In genomic region chr1:212944209-212944901, GRCh38 we compare ENCODE assay signal across 18 cellular contexts. TPM values are rescaled to one million over a fixed set of nuclear protein-coding genes. Genes with fewer than 3 reads are reported as not detected.
A peak's percentile ranks its signal among the peaks of the same experiment; 100 is the strongest.
DNase-seq lines count a peak whose midpoint lies in the region; ATAC-seq and TF ChIP-seq lines count a peak whose summit lies in the region.
"Had no signal": no experiment of that assay in that cellular context is flagged by ENCODE, and none has a peak within 500 bp of the region (broad histone marks: within the 10 kb centered on the region; RNA-seq: fewer than 3 reads in every experiment).

No MANE protein-coding gene starts in this region.

- intact Hi-C loops in OCI-LY7 (cut with micrococcal nuclease; ENCODE audit: unreplicated experiment), result loop anchor here (2.0 kb wide), 1 partner anchor 150 kb away; no protein-coding TSS in a partner anchor

- no peaks in the 10 kb centered on the region for H3K27me3 ChIP-seq in DOHH2 (ENCODE audit: control insufficient read depth, low read length)
- no peaks in the 10 kb centered on the region for H3K27me3 ChIP-seq in SK-N-SH (ENCODE audit: insufficient read depth)
- H3K27me3 ChIP-seq: thyroid gland had no signal

- H4K20me1 ChIP-seq in DOHH2 (ENCODE audit: control insufficient read depth, insufficient read depth, low read depth, low read length) (no peaks in the 10 kb centered on the region), OCI-LY7 (ENCODE audit: insufficient read depth, low read length) (no peaks in the 10 kb centered on the region), SK-N-SH (ENCODE audit: insufficient read depth) (no peaks in the 10 kb centered on the region)

- H3K4me2 ChIP-seq in DOHH2 (ENCODE audit: low read length) (peak overlapping the region; percentile 86), OCI-LY7 (ENCODE audit: low read length) (peak overlapping the region; percentile 92), SK-N-SH (no peak overlapping the region)

- H3K27ac ChIP-seq in DOHH2 (ENCODE audit: low read depth, low read length) (peak overlapping the region; percentile 88), OCI-LY7 (ENCODE audit: low read depth, low read length, poor library complexity, severe bottlenecking) (peak overlapping the region; percentile 93), SK-N-SH (ENCODE audit: low read depth in 2 of 2, low read length in 1 of 2) (no peak overlapping the region)
- H3K27ac ChIP-seq: epithelial cell of prostate, sigmoid colon, thyroid gland, WERI-Rb-1 had no signal

- POLR2A ChIA-PET in OCI-LY7 (lab: Charles Lee) (interaction anchor here (0.6 to 1.1 kb wide), 5 partner anchors 10 to 466 kb away, joined by 3 to 6 read pairs (median 3); no protein-coding TSS in a partner anchor), SK-N-SH (lab: Yijun Ruan, JAX) (no interaction called here)

- TF ChIP-seq EP300 in SK-N-SH (IDR thresholded peaks at IDR 0.05; ENCODE audit: borderline replicate concordance in 1 of 2, low read depth in 1 of 2, low read length in 1 of 2), result no peak

- H3K79me2 ChIP-seq in DOHH2 (ENCODE audit: control insufficient read depth, low read length) (no peaks in the 10 kb centered on the region), OCI-LY7 (ENCODE audit: insufficient read depth, low read depth, low read length) (no peaks in the 10 kb centered on the region), SK-N-SH (ENCODE audit: insufficient read depth) (no peaks in the 10 kb centered on the region)

- peak overlapping the region; percentile 66 for H3K4me3 ChIP-seq in DOHH2 (ENCODE audit: low read length)
- H3K4me3 ChIP-seq in OCI-LY7 (ENCODE audit: low read depth, low read length, poor library complexity, severe bottlenecking), result peak overlapping the region; percentile 24
- no peak overlapping the region for H3K4me3 ChIP-seq in SK-N-SH (ENCODE audit: low read depth in 2 of 2, low read length in 1 of 2)
- H3K4me3 ChIP-seq: sigmoid colon, thyroid gland had no signal

- CTCF ChIA-PET in OCI-LY7 (lab: Charles Lee; ENCODE audit: unreplicated experiment) (no interaction called here), SK-N-SH (lab: Yijun Ruan, JAX) (no interaction called here)

- DNase-seq in OCI-LY7 (ENCODE audit: low spot score) (peak; percentile 91), C1 segment of cervical spinal cord (lab: John Stamatoyannopoulos, UW) (no peak), progenitor cell of endocrine pancreas (ENCODE audit: low spot score, unreplicated experiment) (no peak), SK-N-SH (no peak)
- DNase-seq: activated CD8-positive, alpha-beta memory T cell treated with anti-CD3 and anti-CD28 coated beads, Interleukin-2, amount 10 ng/mL, durations not matched to agents 7 days and 5 days; HFFc6; mesendoderm; NCI-H1048; nucleus accumbens; sigmoid colon; stimulated activated CD4-positive, alpha-beta T cell treated with anti-CD3 and anti-CD28 coated beads, Interleukin-2, amount 100 ng/mL, for 48 hours; thyroid gland; WERI-Rb-1 had no signal

- H3K36me3 ChIP-seq in DOHH2 (ENCODE audit: control insufficient read depth, low read length), result no peaks in the 10 kb centered on the region
- H3K36me3 ChIP-seq in OCI-LY7 (ENCODE audit: insufficient read depth, low read length), result no peaks in the 10 kb centered on the region
- no peaks in the 10 kb centered on the region for H3K36me3 ChIP-seq in SK-N-SH (replicated peaks in 1 of 2; ENCODE audit: control insufficient read depth in 1 of 2, insufficient read depth in 2 of 2, low read length in 1 of 2)
- H3K36me3 ChIP-seq: sigmoid colon, thyroid gland, WERI-Rb-1 had no signal

- peaks cover 4% of the 10 kb centered on the region for H3K36me3 Mint-ChIP-seq in progenitor cell of endocrine pancreas (ENCODE audit: insufficient read depth)
- H3K36me3 Mint-ChIP-seq: activated CD8-positive, alpha-beta memory T cell treated with anti-CD3 and anti-CD28 coated beads, Interleukin-2, amount 10 ng/mL, durations not matched to agents 7 days and 5 days had no signal

- peaks cover 61% of the 10 kb centered on the region for H3K4me1 ChIP-seq in DOHH2 (ENCODE audit: control insufficient read depth, low read length)
- peaks cover 75% of the 10 kb centered on the region for H3K4me1 ChIP-seq in OCI-LY7 (ENCODE audit: insufficient read depth, low read length, poor library complexity, severe bottlenecking)
- no peaks in the 10 kb centered on the region for H3K4me1 ChIP-seq in SK-N-SH (ENCODE audit: control insufficient read depth in 1 of 2, insufficient read depth in 2 of 2, low read depth in 1 of 2, low read length in 1 of 2)
- H3K4me1 ChIP-seq: sigmoid colon, thyroid gland had no signal

- peaks cover 8% of the 10 kb centered on the region for H3K27me3 Mint-ChIP-seq in progenitor cell of endocrine pancreas

- no peak overlapping the region for H3K4me3 Mint-ChIP-seq in progenitor cell of endocrine pancreas (ENCODE audit: low read depth)
- H3K4me3 Mint-ChIP-seq: activated CD8-positive, alpha-beta memory T cell treated with anti-CD3 and anti-CD28 coated beads, Interleukin-2, amount 10 ng/mL, durations not matched to agents 7 days and 5 days; HFFc6 had no signal

- H3K4me1 Mint-ChIP-seq in progenitor cell of endocrine pancreas (ENCODE audit: low read depth), result no peaks in the 10 kb centered on the region
- H3K4me1 Mint-ChIP-seq: activated CD8-positive, alpha-beta memory T cell treated with anti-CD3 and anti-CD28 coated beads, Interleukin-2, amount 10 ng/mL, durations not matched to agents 7 days and 5 days had no signal

- H3K9me2 ChIP-seq in DOHH2 (replicated peaks; ENCODE audit: control insufficient read depth, low read length) (no peaks in the 10 kb centered on the region), OCI-LY7 (ENCODE audit: insufficient read depth, low read length) (no peaks in the 10 kb centered on the region), SK-N-SH (no peaks in the 10 kb centered on the region)

- H3F3A ChIP-seq in DOHH2 (ENCODE audit: control insufficient read depth, insufficient read depth) (peaks cover 34% of the 10 kb centered on the region), SK-N-SH (replicated peaks; ENCODE audit: insufficient read depth) (no peaks in the 10 kb centered on the region)

- peaks cover 18% of the 10 kb centered on the region for H3K9me3 Mint-ChIP-seq in progenitor cell of endocrine pancreas (ENCODE audit: low read depth)

- ATAC-seq in GM19351 (IDR thresholded peaks at IDR 0.05; ENCODE audit: unreplicated experiment), result peak; percentile 54
- ATAC-seq in HG02870 (IDR thresholded peaks at IDR 0.05; ENCODE audit: unreplicated experiment), result peak; percentile 57
- ATAC-seq in HG03039 (IDR thresholded peaks at IDR 0.05; ENCODE audit: unreplicated experiment), result no peak
- ATAC-seq: activated CD8-positive, alpha-beta memory T cell treated with anti-CD3 and anti-CD28 coated beads, Interleukin-2, amount 10 ng/mL, durations not matched to agents 7 days and 5 days had no signal

- H3K27ac Mint-ChIP-seq in progenitor cell of endocrine pancreas, result no peak overlapping the region
- H3K27ac Mint-ChIP-seq: activated CD8-positive, alpha-beta memory T cell treated with anti-CD3 and anti-CD28 coated beads, Interleukin-2, amount 10 ng/mL, durations not matched to agents 7 days and 5 days; HFFc6 had no signal

- no peaks in the 10 kb centered on the region for H3K9me3 ChIP-seq in DOHH2 (ENCODE audit: control insufficient read depth, insufficient read depth, low read length)
- H3K9me3 ChIP-seq in OCI-LY7 (ENCODE audit: low read length), result peaks cover 9% of the 10 kb centered on the region; the same call in 1 of the 2 replicates
- H3K9me3 ChIP-seq in SK-N-SH, result no peaks in the 10 kb centered on the region
- H3K9me3 ChIP-seq: thyroid gland had no signal

- H3K9ac ChIP-seq in SK-N-SH, result no peak overlapping the region

- TF ChIP-seq CTCF in DOHH2 (IDR thresholded peaks at IDR 0.05; ENCODE audit: low read depth, low read length, poor library complexity, severe bottlenecking), result no peak
- TF ChIP-seq CTCF in OCI-LY7 (conservative IDR thresholded peaks at IDR 0.05; ENCODE audit: low read length), result no peak
- no peak for TF ChIP-seq CTCF in progenitor cell of endocrine pancreas (IDR thresholded peaks at IDR 0.05; ENCODE audit: unreplicated experiment)
- TF ChIP-seq CTCF in SK-N-SH (IDR thresholded peaks at IDR 0.05), result no peak

- no TSS peak for BruUV-seq in OCI-LY7 (replicated peaks; lab: Mats Ljungman, UMichigan)

- WGBS in SK-N-SH (ENCODE audit: low lambda C conversion rate), result 78% methylated on average over 7 of the region's 7 CpGs

- TF ChIP-seq RAD21 in SK-N-SH (IDR thresholded peaks at IDR 0.05; ENCODE audit: low read length), result no peak

- H2AFZ ChIP-seq in OCI-LY7 (ENCODE audit: low read length) (peak overlapping the region; percentile 62), SK-N-SH (ENCODE audit: low read depth) (no peak overlapping the region)

TF ChIP-seq in SK-N-SH, 30 proteins besides CTCF, POLR2A, EP300 and RAD21 (continues in another document):
- TF ChIP-seq EZH2phosphoT487 (IDR thresholded peaks at IDR 0.05; ENCODE audit: borderline replicate concordance, low read depth), result no peak
- TF ChIP-seq JUND (IDR thresholded peaks at IDR 0.05), result no peak
- TF ChIP-seq USF2 (IDR thresholded peaks at IDR 0.05; ENCODE audit: borderline replicate concordance, low read depth, low read length), result no peak
- TF ChIP-seq USF1 (IDR thresholded peaks at IDR 0.05; ENCODE audit: borderline replicate concordance, low read depth), result no peak
- TF ChIP-seq RXRA (IDR thresholded peaks at IDR 0.05; ENCODE audit: borderline replicate concordance, low read depth), result no peak
- no peak for TF ChIP-seq MAX (IDR thresholded peaks at IDR 0.05; ENCODE audit: low read depth)

RNA-seq across cellular contexts. Expression of gene VASH2, which starts 6.0 kb away (rescaled TPM):
- 3.4 and 7.3 TPM in 2 replicates for total RNA-seq in OCI-LY7 (2014; rRNA removed; shearing (Covaris generic))
- 7.4 and 7.5 TPM in 2 replicates for total RNA-seq in OCI-LY7 (2022)
- total RNA-seq in progenitor cell of endocrine pancreas, result 15.8 and 17.8 TPM in 2 replicates
- 0.41 and 0.55 TPM in 2 replicates for polyA plus RNA-seq in SK-N-SH (2012; rRNA removed)
- polyA plus RNA-seq in SK-N-SH (2012; cell fraction: cytosol; rRNA removed), result 0.50 and 0.80 TPM in 2 replicates
- polyA plus RNA-seq in SK-N-SH (2012; cell fraction: nucleus; rRNA removed), result 0.69 and 1.2 TPM in 2 replicates

Comparison
In these comparisons a context has a peak if more than half of its experiments do, and no peak if none do; other contexts are left out.
1. H3K27ac ChIP-seq: peak in DOHH2 (single experiment) and OCI-LY7 (single experiment); none in SK-N-SH (0 of 2).
2. H3K4me3 ChIP-seq: peak in DOHH2 (single experiment) and OCI-LY7 (single experiment); none in SK-N-SH (0 of 2).